ENCODE assay signal across 12 cellular contexts in genomic region chr16:85757341-85757822, GRCh38. TPM values are rescaled to one million over a fixed set of nuclear protein-coding genes. Genes with fewer than 3 reads are reported as not detected.
DNase-seq lines count a peak whose midpoint lies in the region; ATAC-seq and TF ChIP-seq lines count a peak whose summit lies in the region.
"Had no signal": no experiment of that assay in that cellular context is flagged by ENCODE, and none has a peak within 500 bp of the region (broad histone marks: within the 10 kb centered on the region; RNA-seq: fewer than 3 reads in every experiment).

No MANE protein-coding gene starts in this region.

- H3K27ac Mint-ChIP-seq in osteocyte (ENCODE audit: unreplicated experiment) = peak overlapping the region; percentile 52
- no peak overlapping the region for H3K27ac Mint-ChIP-seq in CD4-positive, alpha-beta T cell

- no peak overlapping the region for H3K27ac ChIP-seq in CD4-positive, alpha-beta T cell (ENCODE audit: low read depth, low read length)
- H3K27ac ChIP-seq: pancreas had no signal

- POLR2A ChIA-PET in CD4-positive, alpha-beta T cell (lab: Charles Lee) = no interaction called here

- H3K27me3 Mint-ChIP-seq in osteocyte (ENCODE audit: unreplicated experiment) = peaks cover 10% of the 10 kb centered on the region
- peaks cover 41% of the 10 kb centered on the region for H3K27me3 Mint-ChIP-seq in CD4-positive, alpha-beta T cell

- intact Hi-C loops in CD4-positive, alpha-beta T cell (cut with DNase I, micrococcal nuclease) = loop anchor here in 1 of 2 experiments (5.0 kb wide), 1 partner anchor 80 kb away; no protein-coding TSS in a partner anchor

- H3K4me1 Mint-ChIP-seq in osteocyte (ENCODE audit: unreplicated experiment) = peaks cover 30% of the 10 kb centered on the region
- peaks cover 8% of the 10 kb centered on the region for H3K4me1 Mint-ChIP-seq in CD4-positive, alpha-beta T cell (ENCODE audit: low read depth)

- peak; percentile 22 for ATAC-seq in HG02798 (IDR thresholded peaks at IDR 0.05; ENCODE audit: poor library complexity, unreplicated experiment)
- no peak for ATAC-seq in CD4-positive, alpha-beta T cell (ENCODE audit: poor library complexity)
- no peak for ATAC-seq in HG03521 (IDR thresholded peaks at IDR 0.05; ENCODE audit: unreplicated experiment)
- ATAC-seq: pancreas had no signal

- TF ChIP-seq CTCF in osteocyte (IDR thresholded peaks at IDR 0.05) = no peak
- TF ChIP-seq CTCF in CD4-positive, alpha-beta T cell (IDR thresholded peaks at IDR 0.05) = no peak

- H3K36me3 Mint-ChIP-seq in osteocyte (ENCODE audit: unreplicated experiment) = no peaks in the 10 kb centered on the region
- no peaks in the 10 kb centered on the region for H3K36me3 Mint-ChIP-seq in CD4-positive, alpha-beta T cell (ENCODE audit: low read depth)

- no peaks in the 10 kb centered on the region for H3K9me3 Mint-ChIP-seq in osteocyte (ENCODE audit: unreplicated experiment)
- no peaks in the 10 kb centered on the region for H3K9me3 Mint-ChIP-seq in CD4-positive, alpha-beta T cell

- peaks cover 13% of the 10 kb centered on the region for H3K27me3 ChIP-seq in CD4-positive, alpha-beta T cell (ENCODE audit: control insufficient read depth, insufficient read depth, low read length)
- H3K27me3 ChIP-seq: pancreas had no signal

- CTCF ChIA-PET in CD4-positive, alpha-beta T cell (lab: Charles Lee) = no interaction called here

- H3K9me3 ChIP-seq in CD4-positive, alpha-beta T cell (ENCODE audit: control insufficient read depth, low read length) = no peaks in the 10 kb centered on the region
- H3K9me3 ChIP-seq: pancreas had no signal

- DNase-seq in NCI-H2171 treated with DMSO at 0.1 percent for 48 hours (lab: John Stamatoyannopoulos, UW) (peak; percentile 17), NCI-H2171 (lab: John Stamatoyannopoulos, UW) (no peak), SW480 (ENCODE audit: low spot score) (peak; percentile 23), osteocyte (ENCODE audit: extremely low spot score, unreplicated experiment) (no peak), T-helper 9 cell (no peak)
- DNase-seq in CD4-positive, alpha-beta T cell = no peak
- DNase-seq: amniotic stem cell, hypothalamus, NCI-H226, pancreas had no signal

- H3K4me3 Mint-ChIP-seq in osteocyte (ENCODE audit: unreplicated experiment) = no peak overlapping the region
- no peak overlapping the region for H3K4me3 Mint-ChIP-seq in CD4-positive, alpha-beta T cell

RNA-seq across cellular contexts. Expression of gene C16orf74, which starts 6.5 kb away (rescaled TPM):
- total RNA-seq in osteocyte = 2.1 and 2.4 TPM in 2 replicates
- total RNA-seq in CD4-positive, alpha-beta T cell = 1 to 10 TPM; 2.1 to 2.9 TPM

RNA-seq across cellular contexts. Expression of gene EMC8, which starts 42.0 kb away (rescaled TPM):
- 34.3 and 35.5 TPM in 2 replicates for total RNA-seq in osteocyte
- total RNA-seq in CD4-positive, alpha-beta T cell = 10 to 100 TPM; 38.9 to 41.7 TPM

RNA-seq across cellular contexts. Expression of gene COX4I1, which starts 42.1 kb away (rescaled TPM):
- 456 and 476 TPM in 2 replicates for total RNA-seq in osteocyte
- 100 to 1,000 TPM; 749 to 750 TPM for total RNA-seq in CD4-positive, alpha-beta T cell

Comparison
In these comparisons a context has a peak if more than half of its experiments do, and no peak if none do; other contexts are left out.
1. DNase-seq: peak in NCI-H2171 treated with DMSO at 0.1 percent for 48 hours (single experiment) and SW480 (single experiment); none in NCI-H2171 (single experiment), osteocyte (single experiment), T-helper 9 cell (single experiment) and CD4-positive, alpha-beta T cell (0 of 10).